Comparison of ENCODE assay signal across 8 cellular contexts in genomic region chr9:98808411-98808815, GRCh38. TPM values are rescaled to one million over a fixed set of nuclear protein-coding genes. Genes with fewer than 3 reads are reported as not detected.
A peak's percentile ranks its signal among the peaks of the same experiment; 100 is the strongest.
DNase-seq lines count a peak whose midpoint lies in the region; ATAC-seq, FAIRE-seq and TF ChIP-seq lines count a peak whose summit lies in the region.

No MANE protein-coding gene starts in this region.

- DNase-seq in astrocyte of the spinal cord (ENCODE audit: low read depth, low spot score) (no peak), mesothelial cell of epicardium (ENCODE audit: low spot score in 2 of 2, unreplicated experiment in 2 of 2) (no peak), H54 (ENCODE audit: insufficient read length, low spot score) (no peak), NCI-H2081 (lab: John Stamatoyannopoulos, UW) (no peak)

- TF ChIP-seq POLR2A in H54 (IDR thresholded peaks at IDR 0.05; ENCODE audit: low read depth, low read length): no peak

- peaks cover 5% of the 10 kb centered on the region; the same call in 1 of the 2 replicates for H4K20me1 ChIP-seq in BLaER1

- peak overlapping the region; percentile 70; the same call in 1 of the 2 replicates for H3K9ac ChIP-seq in BLaER1

- in situ Hi-C loops in astrocyte of the spinal cord (cut with HindIII; ENCODE audit: low sequenced_read_pairs): no loop called here

- peaks cover 10% of the 10 kb centered on the region for H3K27me3 ChIP-seq in BLaER1

- H3K4me3 Mint-ChIP-seq in IgD-negative memory B cell (peak overlapping the region; percentile 80 to 95 (median 88)), mesothelial cell of epicardium (peak overlapping the region; percentile 76)

- ATAC-seq in HG03280 (IDR thresholded peaks at IDR 0.05; ENCODE audit: unreplicated experiment) (no peak), GM18867 (IDR thresholded peaks at IDR 0.05; ENCODE audit: unreplicated experiment) (no peak)

- H3K4me3 ChIP-seq in BLaER1 (peak overlapping the region; percentile 84), astrocyte of the spinal cord (ENCODE audit: low read depth, low read length) (peak overlapping the region; percentile 44)

- peak overlapping the region; percentile 95 for H3K4me2 ChIP-seq in BLaER1

- peaks cover 0 to 4% (median 0%) of the 10 kb centered on the region in 3 donors for H3K9me3 Mint-ChIP-seq in IgD-negative memory B cell
- peaks cover 7% of the 10 kb centered on the region for H3K9me3 Mint-ChIP-seq in mesothelial cell of epicardium

- H3K36me3 Mint-ChIP-seq in IgD-negative memory B cell (peaks cover 1% of the 10 kb centered on the region), mesothelial cell of epicardium (peaks cover 8% of the 10 kb centered on the region)

- H3K4me1 Mint-ChIP-seq in IgD-negative memory B cell (peaks cover 12 to 17% (median 12%) of the 10 kb centered on the region in 3 donors), mesothelial cell of epicardium (peaks cover 63% of the 10 kb centered on the region)

- TF ChIP-seq CTCF in astrocyte of the spinal cord (IDR thresholded peaks at IDR 0.05; ENCODE audit: low read depth, low read length) (no peak), mesothelial cell of epicardium (IDR thresholded peaks at IDR 0.05; ENCODE audit: unreplicated experiment) (no peak)

- H3K36me3 ChIP-seq in BLaER1: no peaks in the 10 kb centered on the region

- no peak overlapping the region for H3K27ac ChIP-seq in BLaER1

- H3K27me3 Mint-ChIP-seq in IgD-negative memory B cell (peaks cover 8% of the 10 kb centered on the region), mesothelial cell of epicardium (ENCODE audit: low read depth) (peaks cover 20% of the 10 kb centered on the region)

- H3K27ac Mint-ChIP-seq in IgD-negative memory B cell (peak overlapping the region in 1 of 3 donors; percentile 53), mesothelial cell of epicardium (no peak overlapping the region)

- H3K9me3 ChIP-seq in BLaER1: peaks cover 12% of the 10 kb centered on the region

- no peak for FAIRE-seq in H54 (lab: Jason Lieb, UNC)

- H3K4me1 ChIP-seq in BLaER1: peaks cover 20% of the 10 kb centered on the region

RNA-seq across cellular contexts. Expression of gene GALNT12, which starts 0.9 kb away (rescaled TPM):
- 0.90 TPM for polyA plus RNA-seq in IgD-negative memory B cell
- 10.1 to 10.6 TPM (median 10.3 TPM) in 3 replicates for total RNA-seq in mesothelial cell of epicardium

RNA-seq across cellular contexts. Expression of gene ANKS6, which starts 12.1 kb away (rescaled TPM):
- polyA plus RNA-seq in IgD-negative memory B cell: 2.5 TPM
- 40.5 to 48.6 TPM (median 42.0 TPM) in 3 replicates for total RNA-seq in mesothelial cell of epicardium
